In the genomic region with DNA sequence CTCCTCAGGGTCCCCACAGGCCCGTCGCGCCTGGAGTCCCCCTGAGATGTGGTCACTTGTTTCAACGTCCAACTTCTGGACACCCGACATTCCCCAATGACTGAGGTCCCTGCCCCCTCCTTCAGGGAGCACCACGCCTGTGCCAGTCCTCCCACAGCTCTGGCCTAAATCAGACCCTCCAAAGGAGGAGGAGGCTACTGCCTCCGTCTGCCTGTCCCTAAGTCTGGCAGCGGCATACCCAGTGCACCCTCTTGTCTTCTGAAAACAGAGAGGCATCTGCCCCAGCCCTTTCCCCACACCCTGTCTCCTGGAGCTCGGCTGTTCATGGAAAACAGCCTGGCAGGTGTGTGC, we compare ENCODE assay signal across 20 cellular contexts. TPM values are rescaled to one million over a fixed set of nuclear protein-coding genes. Genes with fewer than 3 reads are reported as not detected.
DNase-seq lines count a peak whose midpoint lies in the region; ATAC-seq and TF ChIP-seq lines count a peak whose summit lies in the region.
"Had no signal": no experiment of that assay in that cellular context is flagged by ENCODE, and none has a peak within 500 bp of the region (broad histone marks: within the 10 kb centered on the region; RNA-seq: fewer than 3 reads in every experiment).

No MANE protein-coding gene starts in this region.

- TF ChIP-seq CTCF in GM23338 (conservative IDR thresholded peaks at IDR 0.05; ENCODE audit: low read depth in 2 of 2) (no peak), spleen (IDR thresholded peaks at IDR 0.05 in 8 of 11, conservative IDR thresholded peaks at IDR 0.05 in 3 of 11) (no peak)

- H3K4me1 ChIP-seq in GM23338 (ENCODE audit: insufficient read depth): peaks cover 15% of the 10 kb centered on the region
- H3K4me1 ChIP-seq in iPS-18a (ENCODE audit: control insufficient read depth, low read depth, low read length): peaks cover 34% of the 10 kb centered on the region
- H3K4me1 ChIP-seq in spleen: peaks cover 0 to 56% (median 14%) of the 10 kb centered on the region in 6 donors

- H3F3A ChIP-seq in GM23338 (replicated peaks; ENCODE audit: low read depth): no peaks in the 10 kb centered on the region

- intact Hi-C loops in spleen (cut with DNase I; ENCODE audit: low total_unique reads): no loop called here

- H3K27me3 Mint-ChIP-seq in GM23338 (ENCODE audit: insufficient read depth, low read depth, poor library complexity): peaks cover 2% of the 10 kb centered on the region
- no peaks in the 10 kb centered on the region for H3K27me3 Mint-ChIP-seq in activated CD8-positive, alpha-beta memory T cell treated with anti-CD3 and anti-CD28 coated beads, Interleukin-2, amount 10 ng/mL, durations not matched to agents 7 days and 5 days
- H3K27me3 Mint-ChIP-seq: activated CD4-positive, alpha-beta T cell treated with anti-CD3 and anti-CD28 coated beads for 36 hours had no signal

- no peaks in the 10 kb centered on the region for H3K9me3 Mint-ChIP-seq in GM23338
- no peaks in the 10 kb centered on the region for H3K9me3 Mint-ChIP-seq in activated CD8-positive, alpha-beta memory T cell treated with anti-CD3 and anti-CD28 coated beads, Interleukin-2, amount 10 ng/mL, durations not matched to agents 7 days and 5 days (ENCODE audit: low read depth)

- H3K9me2 ChIP-seq in GM23338 (ENCODE audit: insufficient read depth): no peaks in the 10 kb centered on the region

- H3K36me3 Mint-ChIP-seq in GM23338 (ENCODE audit: low read depth): no peaks in the 10 kb centered on the region; the same call in 2 of the 3 replicates
- peaks cover 13% of the 10 kb centered on the region for H3K36me3 Mint-ChIP-seq in activated CD8-positive, alpha-beta memory T cell treated with anti-CD3 and anti-CD28 coated beads, Interleukin-2, amount 10 ng/mL, durations not matched to agents 7 days and 5 days

- H3K27me3 ChIP-seq in GM23338 (ENCODE audit: insufficient read depth) (no peaks in the 10 kb centered on the region), iPS-18a (ENCODE audit: control insufficient read depth, insufficient read depth, low read length) (no peaks in the 10 kb centered on the region), spleen (replicated peaks in 1 of 7) (no peaks in the 10 kb centered on the region)
- H3K27me3 ChIP-seq: ovary had no signal

- H2AFZ ChIP-seq in GM23338: no peak overlapping the region

- H3K4me3 Mint-ChIP-seq in GM23338: peak overlapping the region; percentile 28; the same call in 1 of the 3 replicates
- no peak overlapping the region for H3K4me3 Mint-ChIP-seq in activated CD8-positive, alpha-beta memory T cell treated with anti-CD3 and anti-CD28 coated beads, Interleukin-2, amount 10 ng/mL, durations not matched to agents 7 days and 5 days
- H3K4me3 Mint-ChIP-seq: activated CD4-positive, alpha-beta T cell treated with anti-CD3 and anti-CD28 coated beads for 36 hours had no signal

- H3K4me1 Mint-ChIP-seq in GM23338: peaks cover 40% of the 10 kb centered on the region
- H3K4me1 Mint-ChIP-seq in activated CD8-positive, alpha-beta memory T cell treated with anti-CD3 and anti-CD28 coated beads, Interleukin-2, amount 10 ng/mL, durations not matched to agents 7 days and 5 days: peaks cover 6% of the 10 kb centered on the region
- H3K4me1 Mint-ChIP-seq: activated CD4-positive, alpha-beta T cell treated with anti-CD3 and anti-CD28 coated beads for 36 hours had no signal

- H3K4me2 ChIP-seq in GM23338: peak overlapping the region; percentile 60

- ATAC-seq in GM23338: peak; percentile 41
- no peak for ATAC-seq in activated CD8-positive, alpha-beta memory T cell treated with anti-CD3 and anti-CD28 coated beads, Interleukin-2, amount 10 ng/mL, durations not matched to agents 7 days and 5 days
- ATAC-seq: activated CD4-positive, alpha-beta T cell treated with anti-CD3 and anti-CD28 coated beads for 36 hours; esophagus mucosa; lower lobe of right lung; sciatic nerve had no signal

- no peaks in the 10 kb centered on the region for H3K9me3 ChIP-seq in iPS-18a (ENCODE audit: control insufficient read depth, low read depth, low read length)
- H3K9me3 ChIP-seq in spleen: no peaks in the 10 kb centered on the region
- H3K9me3 ChIP-seq: Caco-2, lower lobe of right lung, ovary, tibial artery had no signal

- H3K4me3 ChIP-seq in GM23338 (no peak overlapping the region), iPS-18a (ENCODE audit: low read length) (no peak overlapping the region), spleen (no peak overlapping the region)
- H3K4me3 ChIP-seq: K562, lower lobe of right lung, ovary, tibial artery had no signal

- DNase-seq in D341Med (ENCODE audit: low spot score): peak; percentile 22
- DNase-seq in GM23338 (ENCODE audit: low spot score): no peak
- DNase-seq in NCI-H526 treated with DMSO at 0.1 percent for 48 hours (lab: John Stamatoyannopoulos, UW): peak; percentile 15
- DNase-seq in hypothalamus (lab: John Stamatoyannopoulos, UW): no peak
- no peak for DNase-seq in spleen
- no peak for DNase-seq in activated CD8-positive, alpha-beta memory T cell treated with anti-CD3 and anti-CD28 coated beads, Interleukin-2, amount 10 ng/mL, durations not matched to agents 7 days and 5 days
- DNase-seq: activated CD4-positive, alpha-beta T cell treated with anti-CD3 and anti-CD28 coated beads for 36 hours; activated effector memory CD4-positive, alpha-beta T cell treated with anti-CD3 and anti-CD28 coated beads, Interleukin-2, amount 50 U/mL, for 16 hours; amygdala; Caco-2; GOT3; lower lobe of right lung; NCI-H1930; ovary; stimulated activated naive CD4-positive, alpha-beta T cell; tibial artery had no signal

- CTCF ChIA-PET in activated CD8-positive, alpha-beta memory T cell treated with anti-CD3 and anti-CD28 coated beads, Interleukin-2, amount 10 ng/mL, durations not matched to agents 7 days and 5 days (lab: Charles Lee): interaction anchor here (0.8 kb wide), 1 partner anchor 67 kb away, joined by 3 read pairs; no protein-coding TSS in a partner anchor

- peak overlapping the region; percentile 90 for H3K27ac Mint-ChIP-seq in GM23338
- no peak overlapping the region for H3K27ac Mint-ChIP-seq in activated CD8-positive, alpha-beta memory T cell treated with anti-CD3 and anti-CD28 coated beads, Interleukin-2, amount 10 ng/mL, durations not matched to agents 7 days and 5 days
- H3K27ac Mint-ChIP-seq: activated CD4-positive, alpha-beta T cell treated with anti-CD3 and anti-CD28 coated beads for 36 hours had no signal

- no peak for TF ChIP-seq POLR2A in spleen (IDR thresholded peaks at IDR 0.05)

- H3K36me3 ChIP-seq in GM23338 (ENCODE audit: insufficient read depth): no peaks in the 10 kb centered on the region
- no peaks in the 10 kb centered on the region for H3K36me3 ChIP-seq in iPS-18a (ENCODE audit: control insufficient read depth, low read depth, low read length)
- H3K36me3 ChIP-seq in spleen: peaks cover 0 to 12% (median 0%) of the 10 kb centered on the region in 6 donors
- H3K36me3 ChIP-seq: lower lobe of right lung, ovary, tibial artery had no signal

- WGBS in spleen, 5 donors: 72 to 81% (median 75%) methylated on average over 9 of the region's 9 CpGs

- H3K27ac ChIP-seq in GM23338 (ENCODE audit: low read depth): peak overlapping the region; percentile 32; the same call in 1 of the 2 replicates
- peak overlapping the region; percentile 9 for H3K27ac ChIP-seq in iPS-18a (ENCODE audit: low read length)
- peak overlapping the region in 2 of 8 donors; percentile 28 for H3K27ac ChIP-seq in spleen
- H3K27ac ChIP-seq: lower lobe of right lung, ovary, tibial artery had no signal

- H4K20me1 ChIP-seq in GM23338 (replicated peaks; ENCODE audit: insufficient read depth): no peaks in the 10 kb centered on the region

- no peak overlapping the region for H3K9ac ChIP-seq in iPS-18a (ENCODE audit: low read length)

- H3K79me2 ChIP-seq in GM23338 (replicated peaks; ENCODE audit: insufficient read depth): no peaks in the 10 kb centered on the region

TF ChIP-seq in GM23338, 12 proteins besides CTCF, POLR2A, EP300 and RAD21 (continues in another document):
- TF ChIP-seq EZH2phosphoT487 (IDR thresholded peaks at IDR 0.05; ENCODE audit: unreplicated experiment) (no peak), JUNB (IDR thresholded peaks at IDR 0.05; ENCODE audit: unreplicated experiment) (no peak), ZNF114 (CRISPR knock-in tag; IDR thresholded peaks at IDR 0.05) (no peak)
- TF ChIP-seq, protein P1, sequence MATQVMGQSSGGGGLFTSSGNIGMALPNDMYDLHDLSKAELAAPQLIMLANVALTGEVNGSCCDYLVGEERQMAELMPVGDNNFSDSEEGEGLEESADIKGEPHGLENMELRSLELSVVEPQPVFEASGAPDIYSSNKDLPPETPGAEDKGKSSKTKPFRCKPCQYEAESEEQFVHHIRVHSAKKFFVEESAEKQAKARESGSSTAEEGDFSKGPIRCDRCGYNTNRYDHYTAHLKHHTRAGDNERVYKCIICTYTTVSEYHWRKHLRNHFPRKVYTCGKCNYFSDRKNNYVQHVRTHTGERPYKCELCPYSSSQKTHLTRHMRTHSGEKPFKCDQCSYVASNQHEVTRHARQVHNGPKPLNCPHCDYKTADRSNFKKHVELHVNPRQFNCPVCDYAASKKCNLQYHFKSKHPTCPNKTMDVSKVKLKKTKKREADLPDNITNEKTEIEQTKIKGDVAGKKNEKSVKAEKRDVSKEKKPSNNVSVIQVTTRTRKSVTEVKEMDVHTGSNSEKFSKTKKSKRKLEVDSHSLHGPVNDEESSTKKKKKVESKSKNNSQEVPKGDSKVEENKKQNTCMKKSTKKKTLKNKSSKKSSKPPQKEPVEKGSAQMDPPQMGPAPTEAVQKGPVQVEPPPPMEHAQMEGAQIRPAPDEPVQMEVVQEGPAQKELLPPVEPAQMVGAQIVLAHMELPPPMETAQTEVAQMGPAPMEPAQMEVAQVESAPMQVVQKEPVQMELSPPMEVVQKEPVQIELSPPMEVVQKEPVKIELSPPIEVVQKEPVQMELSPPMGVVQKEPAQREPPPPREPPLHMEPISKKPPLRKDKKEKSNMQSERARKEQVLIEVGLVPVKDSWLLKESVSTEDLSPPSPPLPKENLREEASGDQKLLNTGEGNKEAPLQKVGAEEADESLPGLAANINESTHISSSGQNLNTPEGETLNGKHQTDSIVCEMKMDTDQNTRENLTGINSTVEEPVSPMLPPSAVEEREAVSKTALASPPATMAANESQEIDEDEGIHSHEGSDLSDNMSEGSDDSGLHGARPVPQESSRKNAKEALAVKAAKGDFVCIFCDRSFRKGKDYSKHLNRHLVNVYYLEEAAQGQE (IDR thresholded peaks at IDR 0.05; ENCODE audit: unreplicated experiment): no peak

RNA-seq across cellular contexts. Expression of a gene that starts 46.2 kb away (rescaled TPM):
- total RNA-seq in GM23338 (2014; rRNA removed; shearing (Covaris generic)): 4.2 and 17.0 TPM in 2 replicates
- polyA plus RNA-seq in GM23338 (2016; fragmentation: Nextera tagmentation; extraction: Ambion mirVana): 10.4 and 12.0 TPM in 2 replicates
- total RNA-seq in spleen: 10 to 100 TPM in 5 of 7 donors, 1 to 10 TPM in 2; 5.5 to 26.9 (median 20.3) TPM
- polyA plus RNA-seq in spleen: 10 to 100 TPM in 2 of 3 donors, 1 to 10 TPM in 1; 5.5 to 16.1 (median 10.9) TPM
- total RNA-seq in activated CD8-positive, alpha-beta memory T cell treated with anti-CD3 and anti-CD28 coated beads, Interleukin-2, amount 10 ng/mL, durations not matched to agents 7 days and 5 days: 10 to 100 TPM; 72.7 to 83.8 TPM

Comparison
In these comparisons a context has a peak if more than half of its experiments do, and no peak if none do; other contexts are left out.
1. DNase-seq: peak in D341Med (single experiment) and NCI-H526 treated with DMSO at 0.1 percent for 48 hours (single experiment); none in GM23338 (single experiment), hypothalamus (0 of 51), spleen (single experiment) and activated CD8-positive, alpha-beta memory T cell treated with anti-CD3 and anti-CD28 coated beads, Interleukin-2, amount 10 ng/mL, durations not matched to agents 7 days and 5 days (single experiment).